10 cellular contexts compared by ENCODE assay signal in the genomic region with DNA sequence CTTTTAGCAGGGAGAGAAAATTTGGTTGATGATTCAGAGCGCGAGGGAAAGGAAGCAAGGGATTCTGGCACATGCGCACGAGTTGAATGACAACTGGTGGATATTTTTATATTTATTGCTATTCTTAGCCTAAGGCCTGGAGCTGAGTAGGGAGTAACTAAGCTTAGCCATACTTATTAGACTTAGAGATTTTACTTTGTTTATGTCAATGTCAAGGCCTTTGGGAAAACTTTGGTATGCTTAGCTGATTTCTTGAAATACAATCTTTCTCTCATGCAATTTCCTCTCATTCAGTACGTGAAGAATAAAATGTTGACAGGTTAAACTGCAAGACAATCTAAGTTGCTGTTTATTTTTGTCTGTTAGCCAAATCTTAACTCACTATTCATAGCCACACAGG.
A peak's percentile ranks its signal among the peaks of the same experiment; 100 is the strongest.
DNase-seq lines count a peak whose midpoint lies in the region; TF ChIP-seq lines count a peak whose summit lies in the region.
"Had no signal": no experiment of that assay in that cellular context is flagged by ENCODE, and none has a peak within 500 bp of the region (broad histone marks: within the 10 kb centered on the region; RNA-seq: fewer than 3 reads in every experiment).

No MANE protein-coding gene starts in this region.

- TF ChIP-seq POLR2A in ovary (IDR thresholded peaks at IDR 0.05), result no peak

- TF ChIP-seq CTCF in ovary (IDR thresholded peaks at IDR 0.05), result no peak

- WGBS in ovary, 3 donors, result 2 to 5% (median 3%) methylated on average over 5 of the region's 5 CpGs

- H3K27me3 ChIP-seq in SJSA1 (replicated peaks) (no peaks in the 10 kb centered on the region), ovary (no peaks in the 10 kb centered on the region)

- H3K4me3 ChIP-seq in SJSA1 (no peak overlapping the region), ovary (no peak overlapping the region)

- peak overlapping the region; percentile 89 for H3K27ac ChIP-seq in SJSA1
- H3K27ac ChIP-seq in ovary, result peak overlapping the region; percentile 11 to 68

- TF ChIP-seq EP300 in ovary (IDR thresholded peaks at IDR 0.05), result no peak

- H3K9me3 ChIP-seq in SJSA1 (replicated peaks), result no peaks in the 10 kb centered on the region
- no peaks in the 10 kb centered on the region for H3K9me3 ChIP-seq in ovary

- H3K4me1 ChIP-seq in SJSA1 (replicated peaks) (peaks cover 49% of the 10 kb centered on the region), ovary (ENCODE audit: insufficient read depth) (peaks cover 16% of the 10 kb centered on the region)

- DNase-seq in AG08396 (ENCODE audit: low spot score) (peak; percentile 57), SJSA1 (ENCODE audit: low read depth in 1 of 2, low spot score in 2 of 2) (peak; percentile 64 to 79), fibroblast of peridontal ligament (ENCODE audit: extremely low read depth) (peak; percentile 98), ovary (peak; percentile 53 to 69 (median 59)), NCI-H69 (lab: John Stamatoyannopoulos, UW) (no peak), DMS53 (lab: John Stamatoyannopoulos, UW) (no peak), DMS79 treated with DMSO at 0.1 percent for 48 hours (lab: John Stamatoyannopoulos, UW) (no peak), NCI-H2029 treated with DMSO at 0.1 percent for 48 hours (lab: John Stamatoyannopoulos, UW) (no peak)
- DNase-seq: activated CD8-positive, alpha-beta T cell treated with anti-CD3 and anti-CD28 coated beads for 36 hours; NCI-H748 treated with DMSO at 0.1 percent for 48 hours had no signal

- H3K36me3 ChIP-seq in SJSA1 (no peaks in the 10 kb centered on the region), ovary (no peaks in the 10 kb centered on the region)

- intact Hi-C loops in ovary (cut with DNase I), result loop anchor here in 1 of 4 donors (5.0 kb wide), 1 partner anchor 39 kb away; no protein-coding TSS in a partner anchor

Comparison
In these comparisons a context has a peak if more than half of its experiments do, and no peak if none do; other contexts are left out.
1. DNase-seq: peak in AG08396 (single experiment), SJSA1 (2 of 2), fibroblast of peridontal ligament (single experiment) and ovary (5 of 5); none in NCI-H69 (single experiment), DMS53 (single experiment), DMS79 treated with DMSO at 0.1 percent for 48 hours (single experiment) and NCI-H2029 treated with DMSO at 0.1 percent for 48 hours (single experiment).